Comparison of ENCODE assay signal across 18 cellular contexts in the genomic region with DNA sequence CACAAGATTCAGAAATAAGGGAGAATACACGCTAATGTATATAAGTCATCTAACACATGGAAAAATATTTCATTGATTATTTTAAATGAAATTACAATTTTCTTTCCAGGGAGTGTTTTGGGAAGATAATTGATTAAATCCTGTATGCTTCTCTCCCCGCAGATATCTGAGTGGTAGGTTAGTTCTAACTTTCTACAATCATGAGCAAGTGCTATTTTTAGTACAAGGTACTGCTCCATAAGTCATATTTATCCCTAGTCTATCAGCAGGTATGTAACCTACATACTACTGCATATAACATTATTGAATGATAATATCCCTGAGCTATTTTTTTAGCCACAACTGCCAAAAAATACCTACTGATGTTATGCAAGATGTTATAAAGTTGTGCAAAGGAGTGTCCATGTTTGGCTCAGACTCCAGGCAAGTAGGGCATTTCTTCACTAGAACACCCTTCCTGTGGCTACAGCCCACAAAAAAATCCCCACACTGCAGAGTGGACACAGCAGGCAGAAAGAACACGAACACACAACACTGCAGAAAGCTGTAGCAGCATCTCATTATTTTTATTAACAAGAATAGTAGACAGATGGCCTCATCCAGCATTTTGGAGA.
A peak's percentile ranks its signal among the peaks of the same experiment; 100 is the strongest.
DNase-seq lines count a peak whose midpoint lies in the region; ATAC-seq, FAIRE-seq and TF ChIP-seq lines count a peak whose summit lies in the region.
"Had no signal": no experiment of that assay in that cellular context is flagged by ENCODE, and none has a peak within 500 bp of the region (broad histone marks: within the 10 kb centered on the region; RNA-seq: fewer than 3 reads in every experiment).

No MANE protein-coding gene starts in this region.

- no peak overlapping the region for H3K4me2 ChIP-seq in HepG2 (ENCODE audit: low read depth, low read length)

- no TSS peak for BruUV-seq in HepG2 (replicated peaks; lab: Mats Ljungman, UMichigan)

- H2AFZ ChIP-seq in HepG2 (ENCODE audit: low read length), result no peak overlapping the region

- 0 out of 4 replicates have a peak, but pooled peaks of 1 of the 2 experiments have one; percentile 24 for TF ChIP-seq POLR2A in HepG2 (IDR thresholded peaks at IDR 0.05; ENCODE audit: insufficient read depth in 1 of 2, low read depth in 2 of 2, low read length in 2 of 2)

- H3K4me1 ChIP-seq in HepG2 (ENCODE audit: insufficient read depth, low read length), result peaks cover 34% of the 10 kb centered on the region
- H3K4me1 ChIP-seq: gastrocnemius medialis, tibial artery had no signal

- H3K9ac ChIP-seq in HepG2 (ENCODE audit: insufficient read depth, low read depth, low read length), result no peak overlapping the region

- H3K4me1 Mint-ChIP-seq in HFFc6 (ENCODE audit: low read depth), result peaks cover 12% of the 10 kb centered on the region
- H3K4me1 Mint-ChIP-seq: stimulated activated naive CD8-positive, alpha-beta T cell treated with anti-CD3 and anti-CD28 coated beads, Interleukin-15, amount 100 ng/mL, for 72 hours had no signal

- H3K27me3 Mint-ChIP-seq in HFFc6 (ENCODE audit: insufficient read depth), result peaks cover 2% of the 10 kb centered on the region
- H3K27me3 Mint-ChIP-seq: activated CD8-positive, alpha-beta T cell treated with anti-CD3 and anti-CD28 coated beads for 36 hours; stimulated activated naive CD8-positive, alpha-beta T cell treated with anti-CD3 and anti-CD28 coated beads, Interleukin-15, amount 100 ng/mL, for 72 hours had no signal

- ATAC-seq in HepG2 (peak; percentile 12), HG03432 (IDR thresholded peaks at IDR 0.05; ENCODE audit: unreplicated experiment) (no peak), GM18873 (IDR thresholded peaks at IDR 0.05; ENCODE audit: low FRiP score, unreplicated experiment) (no peak)
- ATAC-seq: activated CD8-positive, alpha-beta T cell treated with anti-CD3 and anti-CD28 coated beads for 36 hours; CD8-positive, alpha-beta T cell; gastrocnemius medialis; stimulated activated naive CD8-positive, alpha-beta T cell treated with anti-CD3 and anti-CD28 coated beads, Interleukin-15, amount 100 ng/mL, for 72 hours had no signal

- no peaks in the 10 kb centered on the region for H3K27me3 ChIP-seq in HepG2 (ENCODE audit: control insufficient read depth in 1 of 2, insufficient read depth in 2 of 2, low read length in 2 of 2)
- H3K27me3 ChIP-seq: gastrocnemius medialis, tibial artery had no signal

- TF ChIP-seq EP300 in HepG2 (IDR thresholded peaks at IDR 0.05; ENCODE audit: low read depth in 2 of 2, low read length in 2 of 2) (no peak), HepG2 (CRISPR knock-in tag; IDR thresholded peaks at IDR 0.05; ENCODE audit: borderline replicate concordance) (no peak)

- in situ Hi-C loops in HepG2 (cut with HindIII; ENCODE audit: extremely low pct_ligation_motif_present, low pct_unique_long_range_greater_than_20kb), result loop anchor here (5.0 to 25.0 kb wide), 2 partner anchors 149 to 1104 kb away; no protein-coding TSS in a partner anchor

- peaks cover 11% of the 10 kb centered on the region; the same call in 1 of the 2 replicates for H3K36me3 Mint-ChIP-seq in HFFc6 (ENCODE audit: low read depth)

- H3K4me3 Mint-ChIP-seq in HFFc6, result no peak overlapping the region
- H3K4me3 Mint-ChIP-seq: activated CD8-positive, alpha-beta T cell treated with anti-CD3 and anti-CD28 coated beads for 36 hours; CD8-positive, alpha-beta T cell; stimulated activated naive CD8-positive, alpha-beta T cell treated with anti-CD3 and anti-CD28 coated beads, Interleukin-15, amount 100 ng/mL, for 72 hours; T-helper 2 cell treated with Interferon-gamma antibody and Interleukin-4, amounts not matched to agents 5 μg/mL and 100 μg/mL, for 36 hours had no signal

- H3K36me3 ChIP-seq in HepG2 (replicated peaks in 1 of 2; ENCODE audit: control insufficient read depth in 1 of 2, insufficient read depth in 2 of 2, low read length in 2 of 2), result no peaks in the 10 kb centered on the region
- H3K36me3 ChIP-seq: gastrocnemius medialis, tibial artery had no signal

- H3K9me3 Mint-ChIP-seq in HFFc6, result no peaks in the 10 kb centered on the region
- H3K9me3 Mint-ChIP-seq: activated CD8-positive, alpha-beta T cell treated with anti-CD3 and anti-CD28 coated beads for 36 hours; CD8-positive, alpha-beta T cell; stimulated activated naive CD8-positive, alpha-beta T cell treated with anti-CD3 and anti-CD28 coated beads, Interleukin-15, amount 100 ng/mL, for 72 hours; T-helper 2 cell treated with Interferon-gamma antibody and Interleukin-4, amounts not matched to agents 5 μg/mL and 100 μg/mL, for 36 hours had no signal

- no peak overlapping the region for H3K27ac ChIP-seq in HepG2 (ENCODE audit: extremely low read length, insufficient read depth, low read length)
- H3K27ac ChIP-seq: epithelial cell of prostate, gastrocnemius medialis, tibial artery had no signal

- CTCF ChIA-PET in HepG2 (lab: Yijun Ruan, JAX; ENCODE audit: low intra/inter-chr PET ratio, low total read pairs), result interaction anchor here (1.5 to 4.1 kb wide), 5 partner anchors 19 to 294 kb away, joined by 5 to 26 read pairs (median 19); no protein-coding TSS in a partner anchor

- no peak for TF ChIP-seq RAD21 in HepG2 (CRISPR knock-in tag; IDR thresholded peaks at IDR 0.05)

- POLR2A ChIA-PET in HepG2 (lab: Yijun Ruan, JAX), result interaction anchor here (1.4 to 4.9 kb wide), 5 partner anchors 9 to 416 kb away, joined by 4 to 59 read pairs (median 23); a partner anchor contains a TSS

- no peaks in the 10 kb centered on the region for H3K9me3 ChIP-seq in HepG2 (ENCODE audit: low read length)
- H3K9me3 ChIP-seq: gastrocnemius medialis, tibial artery had no signal

- no peaks in the 10 kb centered on the region for H3K79me2 ChIP-seq in HepG2 (ENCODE audit: insufficient read depth, low read length)

- intact Hi-C loops in HepG2 (cut with micrococcal nuclease; ENCODE audit: unreplicated experiment), result loop anchor here (1.0 to 10.0 kb wide), 6 partner anchors 75 to 1114 kb away; no protein-coding TSS in a partner anchor

- WGBS in HepG2 (ENCODE audit: low lambda C conversion rate), result 94% methylated on average over 3 of the region's 3 CpGs

- no peak for FAIRE-seq in HepG2 (lab: Jason Lieb, UNC)

- H3K4me3 ChIP-seq in cardiac fibroblast (replicated peaks in 1 of 2; ENCODE audit: low read depth in 2 of 2, low read length in 2 of 2) (no peak overlapping the region), HepG2 (replicated peaks in 1 of 3; ENCODE audit: insufficient read depth in 1 of 3, low read depth in 2 of 3, low read length in 3 of 3) (no peak overlapping the region)
- H3K4me3 ChIP-seq: gastrocnemius medialis, tibial artery had no signal

- peak; percentile 84 to 85 for DNase-seq in AML-193 (lab: John Stamatoyannopoulos, UW)
- DNase-seq in HFFc6, result no peak
- peak; percentile 30 to 57 for DNase-seq in cardiac fibroblast (ENCODE audit: low read depth in 2 of 2)
- DNase-seq in HepG2 (ENCODE audit: low spot score), result no peak
- no peak for DNase-seq in NCI-H1092 treated with DMSO at 0.1 percent for 48 hours (lab: John Stamatoyannopoulos, UW)
- no peak for DNase-seq in SK-N-DZ (ENCODE audit: low spot score)
- DNase-seq: activated naive CD4-positive, alpha-beta T cell treated with Interleukin-2 at 50 U/mL for 16 hours; activated T-cell treated with anti-CD3 and anti-CD28 coated beads, Interleukin-2, amount 50 U/mL, for 1 hour; CD8-positive, alpha-beta T cell; gastrocnemius medialis; retina; stimulated activated naive CD8-positive, alpha-beta T cell treated with anti-CD3 and anti-CD28 coated beads, Interleukin-15, amount 100 ng/mL, for 72 hours; tibial artery had no signal

- TF ChIP-seq CTCF in HFFc6 (IDR thresholded peaks at IDR 0.05), result no peak
- TF ChIP-seq CTCF in cardiac fibroblast (IDR thresholded peaks at IDR 0.05; ENCODE audit: low read depth, low read length), result no peak
- no peak for TF ChIP-seq CTCF in HepG2 (CRISPR knock-in tag; IDR thresholded peaks at IDR 0.05)

- peak overlapping the region; percentile 29; the same call in 1 of the 2 replicates for H3K27ac Mint-ChIP-seq in HFFc6
- H3K27ac Mint-ChIP-seq: activated CD8-positive, alpha-beta T cell treated with anti-CD3 and anti-CD28 coated beads for 36 hours; CD8-positive, alpha-beta T cell; T-helper 2 cell treated with Interferon-gamma antibody and Interleukin-4, amounts not matched to agents 5 μg/mL and 100 μg/mL, for 36 hours had no signal

- H4K20me1 ChIP-seq in HepG2 (ENCODE audit: insufficient read depth, low read length), result no peaks in the 10 kb centered on the region

TF ChIP-seq in HepG2, 621 proteins besides CTCF, POLR2A, EP300 and RAD21 (continues in another document):
- TF ChIP-seq, protein P1, sequence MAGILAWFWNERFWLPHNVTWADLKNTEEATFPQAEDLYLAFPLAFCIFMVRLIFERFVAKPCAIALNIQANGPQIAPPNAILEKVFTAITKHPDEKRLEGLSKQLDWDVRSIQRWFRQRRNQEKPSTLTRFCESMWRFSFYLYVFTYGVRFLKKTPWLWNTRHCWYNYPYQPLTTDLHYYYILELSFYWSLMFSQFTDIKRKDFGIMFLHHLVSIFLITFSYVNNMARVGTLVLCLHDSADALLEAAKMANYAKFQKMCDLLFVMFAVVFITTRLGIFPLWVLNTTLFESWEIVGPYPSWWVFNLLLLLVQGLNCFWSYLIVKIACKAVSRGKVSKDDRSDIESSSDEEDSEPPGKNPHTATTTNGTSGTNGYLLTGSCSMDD (CRISPR knock-in tag; IDR thresholded peaks at IDR 0.05), result no peak
- TF ChIP-seq ZNF460 (CRISPR knock-in tag; IDR thresholded peaks at IDR 0.05; ENCODE audit: borderline replicate concordance), result no peak
- TF ChIP-seq ZNF607 (CRISPR knock-in tag; IDR thresholded peaks at IDR 0.05; ENCODE audit: borderline replicate concordance), result no peak
- TF ChIP-seq NFYC (CRISPR knock-in tag; IDR thresholded peaks at IDR 0.05), result no peak
- TF ChIP-seq, protein P2, sequence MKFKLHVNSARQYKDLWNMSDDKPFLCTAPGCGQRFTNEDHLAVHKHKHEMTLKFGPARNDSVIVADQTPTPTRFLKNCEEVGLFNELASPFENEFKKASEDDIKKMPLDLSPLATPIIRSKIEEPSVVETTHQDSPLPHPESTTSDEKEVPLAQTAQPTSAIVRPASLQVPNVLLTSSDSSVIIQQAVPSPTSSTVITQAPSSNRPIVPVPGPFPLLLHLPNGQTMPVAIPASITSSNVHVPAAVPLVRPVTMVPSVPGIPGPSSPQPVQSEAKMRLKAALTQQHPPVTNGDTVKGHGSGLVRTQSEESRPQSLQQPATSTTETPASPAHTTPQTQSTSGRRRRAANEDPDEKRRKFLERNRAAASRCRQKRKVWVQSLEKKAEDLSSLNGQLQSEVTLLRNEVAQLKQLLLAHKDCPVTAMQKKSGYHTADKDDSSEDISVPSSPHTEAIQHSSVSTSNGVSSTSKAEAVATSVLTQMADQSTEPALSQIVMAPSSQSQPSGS (CRISPR knock-in tag; IDR thresholded peaks at IDR 0.05), result 0 out of 2 replicates have a peak, but pooled peaks have one; percentile 14
- TF ChIP-seq ZNF20 (CRISPR knock-in tag; IDR thresholded peaks at IDR 0.05), result no peak
- no peak for TF ChIP-seq MEIS2 (CRISPR knock-in tag; IDR thresholded peaks at IDR 0.05)
- TF ChIP-seq FOXC1 (CRISPR knock-in tag; IDR thresholded peaks at IDR 0.05; ENCODE audit: borderline replicate concordance), result no peak
- no peak for TF ChIP-seq RNF2 (conservative IDR thresholded peaks at IDR 0.05; ENCODE audit: low read depth)
- TF ChIP-seq HNRNPK (IDR thresholded peaks at IDR 0.05; ENCODE audit: low read depth, low read length, poor library complexity, severe bottlenecking), result no peak

Comparison
In these comparisons a context has a peak if more than half of its experiments do, and no peak if none do; other contexts are left out.
1. DNase-seq: peak in AML-193 (2 of 2) and cardiac fibroblast (2 of 2); none in HFFc6 (single experiment), HepG2 (single experiment), NCI-H1092 treated with DMSO at 0.1 percent for 48 hours (single experiment) and SK-N-DZ (single experiment).